ENCODE assay signal across 23 cellular contexts in the genomic region with DNA sequence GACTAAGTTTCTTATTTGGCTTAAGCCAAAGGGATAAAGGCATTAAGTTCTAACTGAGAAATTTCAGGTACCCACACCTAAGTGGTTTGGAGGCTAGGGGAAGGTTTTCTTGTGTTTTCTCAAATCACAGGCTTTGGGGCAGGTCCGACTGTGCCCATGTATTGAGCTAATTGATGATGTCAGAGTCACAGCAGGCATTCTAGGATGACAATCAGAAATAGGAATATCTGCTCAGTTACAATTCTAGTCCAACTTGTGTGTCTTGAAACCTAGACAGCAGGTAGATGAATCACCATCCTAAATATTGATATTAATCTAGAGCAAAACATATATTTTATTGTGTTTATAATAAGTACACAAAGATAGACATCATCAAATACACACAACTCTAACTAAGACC.
"Had no signal": no experiment of that assay in that cellular context is flagged by ENCODE, and none has a peak within 500 bp of the region (broad histone marks: within the 10 kb centered on the region; RNA-seq: fewer than 3 reads in every experiment).

No MANE protein-coding gene starts in this region.

- H3K27ac Mint-ChIP-seq: naive B cell had no signal

- H3K36me3 Mint-ChIP-seq: naive B cell had no signal

- ATAC-seq: gastrocnemius medialis, heart right ventricle had no signal

- H3K9me3 ChIP-seq: esophagus muscularis mucosa, gastrocnemius medialis, heart right ventricle, ovary, right atrium auricular region, sigmoid colon, stomach, thoracic aorta, transverse colon had no signal

- H3K36me3 ChIP-seq: esophagus muscularis mucosa, gastrocnemius medialis, heart right ventricle, ovary, right atrium auricular region, sigmoid colon, stomach, thoracic aorta, transverse colon had no signal

- H3K27me3 ChIP-seq: esophagus muscularis mucosa, gastrocnemius medialis, heart right ventricle, ovary, right atrium auricular region, sigmoid colon, stomach, transverse colon had no signal

- H3K9me3 Mint-ChIP-seq: naive B cell had no signal

- H3K27ac ChIP-seq: dorsolateral prefrontal cortex, epithelial cell of prostate, esophagus muscularis mucosa, gastrocnemius medialis, heart right ventricle, ovary, right atrium auricular region, sigmoid colon, stomach, thoracic aorta, transverse colon had no signal

- H3K4me3 ChIP-seq: dorsolateral prefrontal cortex, esophagus muscularis mucosa, gastrocnemius medialis, heart right ventricle, ovary, right atrium auricular region, sigmoid colon, stomach, thoracic aorta, transverse colon had no signal

- FAIRE-seq: endometrium, islet of Langerhans had no signal

- DNase-seq: cortex of kidney; dorsolateral prefrontal cortex; effector CD8-positive, alpha-beta T cell; gastrocnemius medialis; heart right ventricle; hypothalamus; kidney glomerular epithelial cell; mesendoderm; naive B cell; ovary; sigmoid colon; small intestine; stimulated activated CD4-positive, alpha-beta T cell treated with anti-CD3 and anti-CD28 coated beads, Interleukin-12 subunit alpha, Interleukin-12 subunit beta, amount 100 ng/mL, for 4 hours; stimulated activated naive CD4-positive, alpha-beta T cell; stomach; substantia nigra; transverse colon had no signal
